17 cellular contexts compared by ENCODE assay signal in genomic region chr5:116858705-116859333, GRCh38.
DNase-seq lines count a peak whose midpoint lies in the region; ATAC-seq, FAIRE-seq and TF ChIP-seq lines count a peak whose summit lies in the region.
"Had no signal": no experiment of that assay in that cellular context is flagged by ENCODE, and none has a peak within 500 bp of the region (broad histone marks: within the 10 kb centered on the region; RNA-seq: fewer than 3 reads in every experiment).

No MANE protein-coding gene starts in this region.

- WGBS in mesendoderm (ENCODE audit: extremely low coverage, insufficient coverage, low lambda C conversion rate): 100% methylated on average over 1 of the region's 4 CpGs
- WGBS in smooth muscle cell (ENCODE audit: low lambda C conversion rate): 56% methylated on average over 4 of the region's 4 CpGs

- FAIRE-seq in GM12892 (lab: Jason Lieb, UNC): peak; percentile 46
- FAIRE-seq: G401.6, RCC 7860 had no signal

- H2BK120ac ChIP-seq in mesendoderm (ENCODE audit: low read depth, low read length): peak overlapping the region; percentile 16

- no peaks in the 10 kb centered on the region for H3K79me1 ChIP-seq in mesendoderm (ENCODE audit: low read length)

- no peaks in the 10 kb centered on the region for H3K79me2 ChIP-seq in mesendoderm (ENCODE audit: control insufficient read depth, insufficient read depth, low read length)
- H3K79me2 ChIP-seq in smooth muscle cell (ENCODE audit: low read depth): no peaks in the 10 kb centered on the region

- H3F3A ChIP-seq in smooth muscle cell (ENCODE audit: low read depth): peaks cover 16% of the 10 kb centered on the region

- no peak overlapping the region for H2AK5ac ChIP-seq in mesendoderm (ENCODE audit: low read length)

- H3K18ac ChIP-seq in mesendoderm (ENCODE audit: low read length): peak overlapping the region; percentile 51

- no peak overlapping the region for H4K5ac ChIP-seq in mesendoderm (ENCODE audit: low read length)

- DNase-seq in GM12892 (ENCODE audit: insufficient read length) (no peak), SK-MEL-5 (ENCODE audit: low read depth, low spot score) (peak; percentile 96), mesendoderm (peak; percentile 57), smooth muscle cell (lab: John Stamatoyannopoulos, UW; ENCODE audit: unreplicated experiment) (no peak), SHP77 treated with DMSO at 0.1 percent for 48 hours (lab: John Stamatoyannopoulos, UW) (no peak), UCSD-AML1 (lab: John Stamatoyannopoulos, UW; ENCODE audit: unreplicated experiment) (no peak)
- DNase-seq: C1 segment of cervical spinal cord, DND-41, GOT3, MM.1S, NCI-H1105, NCI-H2081 treated with DMSO at 0.1 percent for 48 hours, SK-N-SH had no signal

- H3K4me2 ChIP-seq in mesendoderm (ENCODE audit: low read length) (no peak overlapping the region), smooth muscle cell (no peak overlapping the region)
- H3K4me2 ChIP-seq: SK-N-SH had no signal

- H3K36me3 ChIP-seq in mesendoderm (ENCODE audit: control insufficient read depth, insufficient read depth, low read length): no peaks in the 10 kb centered on the region
- H3K36me3 ChIP-seq in smooth muscle cell (ENCODE audit: low read depth): no peaks in the 10 kb centered on the region

- H3K27ac ChIP-seq in mesendoderm (ENCODE audit: low read depth, low read length): no peak overlapping the region
- H3K27ac ChIP-seq in smooth muscle cell (ENCODE audit: low read depth): peak overlapping the region; percentile 76

- H3K4me1 ChIP-seq in mesendoderm (ENCODE audit: control insufficient read depth, low read depth, low read length) (peaks cover 3% of the 10 kb centered on the region), smooth muscle cell (ENCODE audit: low read depth) (peaks cover 17% of the 10 kb centered on the region)

- in situ Hi-C loops in SK-MEL-5 (cut with HindIII; ENCODE audit: low pct_unique_long_range_greater_than_20kb, low sequenced_read_pairs): no loop called here

- no peak overlapping the region for H3K23ac ChIP-seq in mesendoderm (ENCODE audit: low read length)

- H3K27me3 ChIP-seq in mesendoderm (ENCODE audit: insufficient read depth, low read length, poor library complexity): no peaks in the 10 kb centered on the region
- H3K27me3 ChIP-seq in smooth muscle cell (ENCODE audit: low read depth): no peaks in the 10 kb centered on the region

- peak overlapping the region; percentile 47 for H2BK5ac ChIP-seq in mesendoderm (ENCODE audit: low read length)

- ATAC-seq in HG03342 (IDR thresholded peaks at IDR 0.05; ENCODE audit: unreplicated experiment): no peak
- ATAC-seq: Right ventricle myocardium inferior had no signal

- H3K4me3 ChIP-seq in mesendoderm (ENCODE audit: low read length): no peak overlapping the region
- no peak overlapping the region for H3K4me3 ChIP-seq in smooth muscle cell

- no peak for TF ChIP-seq CTCF in smooth muscle cell (IDR thresholded peaks at IDR 0.05; ENCODE audit: borderline replicate concordance, insufficient read depth, poor library complexity, severe bottlenecking)

- H4K20me1 ChIP-seq in smooth muscle cell (ENCODE audit: low read depth): no peaks in the 10 kb centered on the region

- no peak overlapping the region for H2BK15ac ChIP-seq in mesendoderm (replicated peaks; ENCODE audit: low read depth)

- no peak overlapping the region for H3K56ac ChIP-seq in mesendoderm (ENCODE audit: low read length)

- TF ChIP-seq POLR2A in GM12892 (IDR thresholded peaks at IDR 0.05; ENCODE audit: low read depth, low read length): no peak

- no peak overlapping the region for H3K4ac ChIP-seq in mesendoderm (ENCODE audit: low read depth, low read length)

- H2AFZ ChIP-seq in smooth muscle cell (ENCODE audit: low read depth): peak overlapping the region; percentile 26

- no peaks in the 10 kb centered on the region for H3K9me3 ChIP-seq in smooth muscle cell (replicated peaks; ENCODE audit: low read depth)
- H3K9me3 ChIP-seq: SK-N-SH had no signal

- H4K8ac ChIP-seq in mesendoderm (ENCODE audit: low read depth, low read length): no peak overlapping the region

- H3K9ac ChIP-seq in mesendoderm (ENCODE audit: low read length): no peak overlapping the region
- H3K9ac ChIP-seq in smooth muscle cell (ENCODE audit: low read depth): no peak overlapping the region
- H3K9ac ChIP-seq: SK-N-SH had no signal

Comparison
In these comparisons a context has a peak if more than half of its experiments do, and no peak if none do; other contexts are left out.
1. DNase-seq: peak in SK-MEL-5 (single experiment) and mesendoderm (single experiment); none in GM12892 (single experiment), smooth muscle cell (single experiment), SHP77 treated with DMSO at 0.1 percent for 48 hours (single experiment) and UCSD-AML1 (single experiment).